In genomic region chr14:94027566-94028449, GRCh38 we compare ENCODE assay signal across 10 cellular contexts. TPM values are rescaled to one million over a fixed set of nuclear protein-coding genes. Genes with fewer than 3 reads are reported as not detected.
DNase-seq lines count a peak whose midpoint lies in the region; ATAC-seq, FAIRE-seq and TF ChIP-seq lines count a peak whose summit lies in the region.
"Had no signal": no experiment of that assay in that cellular context is flagged by ENCODE, and none has a peak within 500 bp of the region (broad histone marks: within the 10 kb centered on the region; RNA-seq: fewer than 3 reads in every experiment).

No MANE protein-coding gene starts in this region.

- peaks cover 41% of the 10 kb centered on the region for H3K4me1 Mint-ChIP-seq in CD14-positive monocyte
- peaks cover 25% of the 10 kb centered on the region for H3K4me1 Mint-ChIP-seq in activated CD8-positive, alpha-beta T cell treated with anti-CD3 and anti-CD28 coated beads for 36 hours (ENCODE audit: low read depth)

- peak overlapping the region in 4 of 7 donors; percentile 34 to 70 (median 48) for H3K27ac Mint-ChIP-seq in CD14-positive monocyte
- H3K27ac Mint-ChIP-seq in activated CD8-positive, alpha-beta T cell treated with anti-CD3 and anti-CD28 coated beads for 36 hours, result peak overlapping the region; percentile 72

- TF ChIP-seq EP300 in HepG2 (IDR thresholded peaks at IDR 0.05; ENCODE audit: low read depth in 2 of 2, low read length in 2 of 2) (no peak), HepG2 (CRISPR knock-in tag; IDR thresholded peaks at IDR 0.05; ENCODE audit: borderline replicate concordance) (no peak)

- peak overlapping the region; percentile 73 for H3K4me2 ChIP-seq in HepG2 (ENCODE audit: low read depth, low read length)

- peaks cover 2 to 12% (median 3%) of the 10 kb centered on the region in 3 donors for H3K27me3 Mint-ChIP-seq in CD14-positive monocyte (ENCODE audit: low read depth in 3 of 3)
- no peaks in the 10 kb centered on the region for H3K27me3 Mint-ChIP-seq in activated CD8-positive, alpha-beta T cell treated with anti-CD3 and anti-CD28 coated beads for 36 hours

- H3K9me3 ChIP-seq in HepG2 (ENCODE audit: low read length), result no peaks in the 10 kb centered on the region
- no peaks in the 10 kb centered on the region for H3K9me3 ChIP-seq in A673 (ENCODE audit: low read depth, low read length, poor library complexity, severe bottlenecking)

- BruUV-seq in HepG2 (replicated peaks; lab: Mats Ljungman, UMichigan), result no TSS peak
- BruUV-seq in A673 (replicated peaks; lab: Mats Ljungman, UMichigan), result no TSS peak

- H3K27me3 ChIP-seq in HepG2 (ENCODE audit: control insufficient read depth in 1 of 2, insufficient read depth in 2 of 2, low read length in 2 of 2), result no peaks in the 10 kb centered on the region
- H3K27me3 ChIP-seq in A673 (replicated peaks; ENCODE audit: insufficient read depth, low read depth, low read length, poor library complexity), result no peaks in the 10 kb centered on the region

- H3K4me3 ChIP-seq in HepG2 (replicated peaks in 1 of 3; ENCODE audit: insufficient read depth in 1 of 3, low read depth in 2 of 3, low read length in 3 of 3) (peak overlapping the region in 1 of 3 experiments; percentile 71; a peak in 1 of 6 replicates), A673 (ENCODE audit: low read depth, low read length, poor library complexity, severe bottlenecking) (no peak overlapping the region)

- peaks cover 50% of the 10 kb centered on the region for H3K4me1 ChIP-seq in HepG2 (ENCODE audit: insufficient read depth, low read length)
- no peaks in the 10 kb centered on the region for H3K4me1 ChIP-seq in A673 (ENCODE audit: insufficient read depth, low read length, poor library complexity, severe bottlenecking)

- H3K79me2 ChIP-seq in HepG2 (ENCODE audit: insufficient read depth, low read length), result peaks cover 2% of the 10 kb centered on the region

- TF ChIP-seq RAD21 in HepG2 (CRISPR knock-in tag; IDR thresholded peaks at IDR 0.05), result no peak

- in situ Hi-C loops in HepG2 (cut with HindIII; ENCODE audit: extremely low pct_ligation_motif_present, low pct_unique_long_range_greater_than_20kb), result no loop called here

- H3K27ac ChIP-seq in HepG2 (ENCODE audit: extremely low read length, insufficient read depth, low read length), result peak overlapping the region; percentile 19
- no peak overlapping the region for H3K27ac ChIP-seq in A673 (ENCODE audit: low read depth, low read length, poor library complexity, severe bottlenecking)

- POLR2A ChIA-PET in activated CD8-positive, alpha-beta T cell treated with anti-CD3 and anti-CD28 coated beads for 36 hours (lab: Charles Lee), result interaction anchor here (0.7 to 1.6 kb wide), 4 partner anchors 12 to 88 kb away, joined by 3 to 4 read pairs (median 3); no protein-coding TSS in a partner anchor
- POLR2A ChIA-PET in HepG2 (lab: Yijun Ruan, JAX), result interaction anchor here (0.8 to 1.8 kb wide), 8 partner anchors 8 to 289 kb away, joined by 3 to 9 read pairs (median 4); partner anchors contain the start of genes DDX24, IFI27L1 and SERPINA10
- POLR2A ChIA-PET in A673 (lab: Charles Lee; ENCODE audit: low non-redundant PET), result no interaction called here

- H2AFZ ChIP-seq in HepG2 (ENCODE audit: low read length), result no peak overlapping the region

- intact Hi-C loops in CD14-positive monocyte (cut with micrococcal nuclease), result loop anchor here in 1 of 2 donors (5.0 kb wide), 2 partner anchors 54 to 104 kb away; partner anchors contain the start of genes DDX24 and IFI27L1
- intact Hi-C loops in activated CD8-positive, alpha-beta T cell treated with anti-CD3 and anti-CD28 coated beads for 36 hours (cut with micrococcal nuclease), result no loop called here
- intact Hi-C loops in HepG2 (cut with micrococcal nuclease; ENCODE audit: unreplicated experiment), result no loop called here
- intact Hi-C loops in A673 (cut with micrococcal nuclease; ENCODE audit: unreplicated experiment), result no loop called here
- intact Hi-C loops in head of caudate nucleus (cut with DNase I), result no loop called here

- H3K36me3 ChIP-seq in HepG2 (replicated peaks in 1 of 2; ENCODE audit: control insufficient read depth in 1 of 2, insufficient read depth in 2 of 2, low read length in 2 of 2), result no peaks in the 10 kb centered on the region
- H3K36me3 ChIP-seq in A673 (ENCODE audit: insufficient read depth, low read length, poor library complexity, severe bottlenecking), result no peaks in the 10 kb centered on the region

- peak overlapping the region; percentile 23; the same call in 1 of the 2 replicates for H3K9ac ChIP-seq in HepG2 (ENCODE audit: insufficient read depth, low read depth, low read length)

- no peaks in the 10 kb centered on the region for H4K20me1 ChIP-seq in HepG2 (ENCODE audit: insufficient read depth, low read length)

- no peaks in the 10 kb centered on the region for H3K36me3 Mint-ChIP-seq in CD14-positive monocyte
- H3K36me3 Mint-ChIP-seq in activated CD8-positive, alpha-beta T cell treated with anti-CD3 and anti-CD28 coated beads for 36 hours (ENCODE audit: low read depth), result no peaks in the 10 kb centered on the region

- no peak for DNase-seq in CD14-positive monocyte (ENCODE audit: low spot score)
- no peak for DNase-seq in GM12892 (ENCODE audit: insufficient read length)
- no peak for DNase-seq in activated CD8-positive, alpha-beta T cell treated with anti-CD3 and anti-CD28 coated beads for 36 hours
- no peak for DNase-seq in HepG2 (ENCODE audit: low spot score)
- no peak for DNase-seq in stimulated activated CD4-positive, alpha-beta T cell treated with anti-CD3 and anti-CD28 coated beads, Interleukin-1b, Interleukin-23, amount 100 ng/mL, for 48 hours
- DNase-seq in A673 (ENCODE audit: low spot score), result no peak
- DNase-seq in head of caudate nucleus, result no peak
- DNase-seq: activated CD4-positive, CD25-positive, alpha-beta regulatory T cell; midbrain had no signal

- CTCF ChIA-PET in activated CD8-positive, alpha-beta T cell treated with anti-CD3 and anti-CD28 coated beads for 36 hours (lab: Charles Lee), result interaction anchor here (0.9 to 3.4 kb wide), 11 partner anchors 9 to 152 kb away, joined by 3 to 26 read pairs (median 8); partner anchors contain the start of gene IFI27L2
- CTCF ChIA-PET in HepG2 (lab: Yijun Ruan, JAX; ENCODE audit: low intra/inter-chr PET ratio, low total read pairs) (interaction anchor here (0.8 to 1.0 kb wide), 2 partner anchors 10 to 109 kb away, joined by 3 read pairs; no protein-coding TSS in a partner anchor), A673 (lab: Charles Lee) (interaction anchor here (1.4 kb wide), 1 partner anchor 10 kb away, joined by 3 read pairs; no protein-coding TSS in a partner anchor)

- peak overlapping the region; percentile 64 to 68 for H3K4me3 Mint-ChIP-seq in CD14-positive monocyte
- peak overlapping the region; percentile 3 for H3K4me3 Mint-ChIP-seq in activated CD8-positive, alpha-beta T cell treated with anti-CD3 and anti-CD28 coated beads for 36 hours

- no peak for TF ChIP-seq POLR2A in GM12892 (IDR thresholded peaks at IDR 0.05; ENCODE audit: low read depth, low read length)
- no peak for TF ChIP-seq POLR2A in HepG2 (IDR thresholded peaks at IDR 0.05; ENCODE audit: insufficient read depth in 1 of 2, low read depth in 2 of 2, low read length in 2 of 2)

- no peak for ATAC-seq in activated CD8-positive, alpha-beta T cell treated with anti-CD3 and anti-CD28 coated beads for 36 hours
- no peak for ATAC-seq in HepG2
- ATAC-seq in HG03280 (IDR thresholded peaks at IDR 0.05; ENCODE audit: unreplicated experiment), result no peak

- 65% methylated on average over 5 of the region's 14 CpGs for WGBS in HepG2 (ENCODE audit: low lambda C conversion rate)

- FAIRE-seq in GM12892 (lab: Jason Lieb, UNC), result peak; percentile 48
- FAIRE-seq in HepG2 (lab: Jason Lieb, UNC), result no peak

- TF ChIP-seq CTCF in CD14-positive monocyte (IDR thresholded peaks at IDR 0.05) (no peak), HepG2 (CRISPR knock-in tag; IDR thresholded peaks at IDR 0.05) (no peak), A673 (conservative IDR thresholded peaks at IDR 0.05; ENCODE audit: low read depth, low read length) (no peak)
- TF ChIP-seq CTCF in activated CD8-positive, alpha-beta T cell treated with anti-CD3 and anti-CD28 coated beads for 36 hours (IDR thresholded peaks at IDR 0.05), result peak; percentile 10

- H3K9me3 Mint-ChIP-seq in CD14-positive monocyte, result no peaks in the 10 kb centered on the region
- no peaks in the 10 kb centered on the region for H3K9me3 Mint-ChIP-seq in activated CD8-positive, alpha-beta T cell treated with anti-CD3 and anti-CD28 coated beads for 36 hours

RNA-seq across cellular contexts. Expression of gene OTUB2, which starts 1.7 kb away (rescaled TPM):
- polyA plus RNA-seq in CD14-positive monocyte, result under 1 TPM; 0.28 to 0.95 TPM
- 0.57 TPM for polyA plus RNA-seq in GM12892 (2012; ENCODE audit: missing spikeins)
- total RNA-seq in activated CD8-positive, alpha-beta T cell treated with anti-CD3 and anti-CD28 coated beads for 36 hours, result under 1 TPM; 0.25 to 0.29 TPM
- total RNA-seq in HepG2 (2016; rRNA removed; fragmentation: Illumina TruSeq; extraction: Trizol), result 2.2 and 2.4 TPM in 2 replicates
- total RNA-seq in HepG2 (2016; cell fraction: cytosol; rRNA removed; fragmentation: Illumina TruSeq; extraction: Trizol; ENCODE audit: low read depth), result 0.30 and 0.44 TPM in 2 replicates
- total RNA-seq in HepG2 (2016; cell fraction: insoluble cytoplasmic fraction; rRNA removed; fragmentation: Illumina TruSeq; extraction: Trizol), result 1.8 and 1.9 TPM in 2 replicates
- total RNA-seq in HepG2 (2016; cell fraction: membrane; rRNA removed; fragmentation: Illumina TruSeq; extraction: Trizol), result 1.2 and 1.4 TPM in 2 replicates
- total RNA-seq in HepG2 (2016; cell fraction: nucleus; rRNA removed; fragmentation: Illumina TruSeq; extraction: Trizol), result 2.6 and 3.1 TPM in 2 replicates
- 2.4 and 3.0 TPM in 2 replicates for polyA plus RNA-seq in HepG2 (2011; rRNA removed)
- polyA plus RNA-seq in HepG2 (2011; cell fraction: cytosol; rRNA removed), result 2.3 and 2.6 TPM in 2 replicates
- polyA plus RNA-seq in HepG2 (2011; cell fraction: nucleus; rRNA removed), result 3.9 and 4.1 TPM in 2 replicates
- 1.4 and 1.9 TPM in 2 replicates for polyA plus RNA-seq in HepG2 (2012)
- polyA plus RNA-seq in HepG2 (2016; cell fraction: cytosol; fragmentation: Illumina TruSeq; extraction: Trizol; ENCODE audit: low read depth), result 0.21 and 0.70 TPM in 2 replicates
- polyA plus RNA-seq in HepG2 (2016; cell fraction: insoluble cytoplasmic fraction; fragmentation: Illumina TruSeq; extraction: Trizol; ENCODE audit: low read depth), result 2.0 and 2.3 TPM in 2 replicates
- polyA plus RNA-seq in HepG2 (2016; cell fraction: membrane; fragmentation: Illumina TruSeq; extraction: Trizol; ENCODE audit: low read depth), result 0.58 and 1.0 TPM in 2 replicates
- 2.1 and 2.3 TPM in 2 replicates for polyA plus RNA-seq in HepG2 (2016; cell fraction: nucleus; fragmentation: Illumina TruSeq; extraction: Trizol; ENCODE audit: insufficient read depth, low read depth)
- polyA minus RNA-seq in HepG2 (2011; rRNA and poly(A)+ RNA removed; ENCODE audit: low replicate concordance), result 0.49 and 8.2 TPM in 2 replicates
- 3.3 and 4.7 TPM in 2 replicates for polyA minus RNA-seq in HepG2 (2011; cell fraction: cytosol; rRNA and poly(A)+ RNA removed)
- polyA minus RNA-seq in HepG2 (2011; cell fraction: nucleus; rRNA and poly(A)+ RNA removed), result 10.0 and 11.3 TPM in 2 replicates
- 1.1 and 2.3 TPM in 2 replicates for total RNA-seq in A673 (2021)

RNA-seq across cellular contexts. Expression of gene CCDC197, which starts 30.7 kb away (rescaled TPM):
- polyA plus RNA-seq in CD14-positive monocyte (not detected), HepG2 (2011; rRNA removed) (0.13 TPM in 1 of 2 replicates, not detected in the other)
- not detected for polyA plus RNA-seq in GM12892 (2012; ENCODE audit: missing spikeins)
- not detected for total RNA-seq in activated CD8-positive, alpha-beta T cell treated with anti-CD3 and anti-CD28 coated beads for 36 hours
- total RNA-seq in HepG2 (2016; rRNA removed; fragmentation: Illumina TruSeq; extraction: Trizol) (0.11 TPM in 1 of 2 replicates, not detected in the other), A673 (2021) (not detected in 2 replicates)
- not detected in 2 replicates for total RNA-seq in HepG2 (2016; cell fraction: cytosol; rRNA removed; fragmentation: Illumina TruSeq; extraction: Trizol; ENCODE audit: low read depth)
- total RNA-seq in HepG2 (2016; cell fraction: insoluble cytoplasmic fraction; rRNA removed; fragmentation: Illumina TruSeq; extraction: Trizol), result not detected in 2 replicates
- not detected in 2 replicates for total RNA-seq in HepG2 (2016; cell fraction: membrane; rRNA removed; fragmentation: Illumina TruSeq; extraction: Trizol)
- total RNA-seq in HepG2 (2016; cell fraction: nucleus; rRNA removed; fragmentation: Illumina TruSeq; extraction: Trizol), result not detected in 2 replicates
- polyA plus RNA-seq in HepG2 (2011; cell fraction: cytosol; rRNA removed), result not detected in 2 replicates
- 0.17 TPM in 1 of 2 replicates, not detected in the other for polyA plus RNA-seq in HepG2 (2011; cell fraction: nucleus; rRNA removed)
- polyA plus RNA-seq in HepG2 (2012), result 0.11 TPM in 1 of 2 replicates, not detected in the other
- polyA plus RNA-seq in HepG2 (2016; cell fraction: cytosol; fragmentation: Illumina TruSeq; extraction: Trizol; ENCODE audit: low read depth), result not detected in 2 replicates
- polyA plus RNA-seq in HepG2 (2016; cell fraction: insoluble cytoplasmic fraction; fragmentation: Illumina TruSeq; extraction: Trizol; ENCODE audit: low read depth), result not detected in 2 replicates
- 0.16 TPM in 1 of 2 replicates, not detected in the other for polyA plus RNA-seq in HepG2 (2016; cell fraction: membrane; fragmentation: Illumina TruSeq; extraction: Trizol; ENCODE audit: low read depth)
- 0.33 TPM in 1 of 2 replicates, not detected in the other for polyA plus RNA-seq in HepG2 (2016; cell fraction: nucleus; fragmentation: Illumina TruSeq; extraction: Trizol; ENCODE audit: insufficient read depth, low read depth)
- polyA minus RNA-seq in HepG2 (2011; rRNA and poly(A)+ RNA removed; ENCODE audit: low replicate concordance), result 0.20 TPM in 1 of 2 replicates, not detected in the other
- not detected in 2 replicates for polyA minus RNA-seq in HepG2 (2011; cell fraction: cytosol; rRNA and poly(A)+ RNA removed)
- polyA minus RNA-seq in HepG2 (2011; cell fraction: nucleus; rRNA and poly(A)+ RNA removed), result not detected in 2 replicates

RNA-seq across cellular contexts. Expression of gene ASB2, which starts 51.4 kb away (rescaled TPM):
- polyA plus RNA-seq in CD14-positive monocyte (1 to 10 TPM in 1 of 2 donors, under 1 TPM in 1; 0.25 to 1.4 TPM), HepG2 (2011; rRNA removed) (4.1 and 4.5 TPM in 2 replicates)
- polyA plus RNA-seq in GM12892 (2012; ENCODE audit: missing spikeins), result 25.2 TPM
- total RNA-seq in activated CD8-positive, alpha-beta T cell treated with anti-CD3 and anti-CD28 coated beads for 36 hours, result 10 to 100 TPM; 11.7 to 12.7 TPM
- total RNA-seq in HepG2 (2016; rRNA removed; fragmentation: Illumina TruSeq; extraction: Trizol) (0.46 and 0.82 TPM in 2 replicates), A673 (2021) (not detected in 2 replicates)
- total RNA-seq in HepG2 (2016; cell fraction: cytosol; rRNA removed; fragmentation: Illumina TruSeq; extraction: Trizol; ENCODE audit: low read depth), result 0.26 and 0.40 TPM in 2 replicates
- total RNA-seq in HepG2 (2016; cell fraction: insoluble cytoplasmic fraction; rRNA removed; fragmentation: Illumina TruSeq; extraction: Trizol), result 0.62 and 0.93 TPM in 2 replicates
- 0.37 and 0.83 TPM in 2 replicates for total RNA-seq in HepG2 (2016; cell fraction: membrane; rRNA removed; fragmentation: Illumina TruSeq; extraction: Trizol)
- 1.1 and 1.3 TPM in 2 replicates for total RNA-seq in HepG2 (2016; cell fraction: nucleus; rRNA removed; fragmentation: Illumina TruSeq; extraction: Trizol)
- polyA plus RNA-seq in HepG2 (2011; cell fraction: cytosol; rRNA removed), result 4.5 and 6.1 TPM in 2 replicates
- polyA plus RNA-seq in HepG2 (2011; cell fraction: nucleus; rRNA removed), result 9.6 and 13.9 TPM in 2 replicates
- 0.48 and 0.80 TPM in 2 replicates for polyA plus RNA-seq in HepG2 (2012)
- 0.21 and 0.37 TPM in 2 replicates for polyA plus RNA-seq in HepG2 (2016; cell fraction: cytosol; fragmentation: Illumina TruSeq; extraction: Trizol; ENCODE audit: low read depth)
- polyA plus RNA-seq in HepG2 (2016; cell fraction: insoluble cytoplasmic fraction; fragmentation: Illumina TruSeq; extraction: Trizol; ENCODE audit: low read depth), result 0.58 and 0.71 TPM in 2 replicates
- polyA plus RNA-seq in HepG2 (2016; cell fraction: membrane; fragmentation: Illumina TruSeq; extraction: Trizol; ENCODE audit: low read depth), result 0.35 and 0.43 TPM in 2 replicates
- polyA plus RNA-seq in HepG2 (2016; cell fraction: nucleus; fragmentation: Illumina TruSeq; extraction: Trizol; ENCODE audit: insufficient read depth, low read depth), result 1.0 and 1.6 TPM in 2 replicates
- polyA minus RNA-seq in HepG2 (2011; rRNA and poly(A)+ RNA removed; ENCODE audit: low replicate concordance), result 14.4 TPM in 1 of 2 replicates, not detected in the other
- polyA minus RNA-seq in HepG2 (2011; cell fraction: cytosol; rRNA and poly(A)+ RNA removed), result 3.1 and 3.4 TPM in 2 replicates
- polyA minus RNA-seq in HepG2 (2011; cell fraction: nucleus; rRNA and poly(A)+ RNA removed), result 3.7 and 6.6 TPM in 2 replicates

RNA-seq across cellular contexts. Expression of gene DDX24, which starts 53.2 kb away (rescaled TPM):
- polyA plus RNA-seq in CD14-positive monocyte (10 to 100 TPM; 51.2 to 53.8 TPM), HepG2 (2011; rRNA removed) (62.3 and 67.3 TPM in 2 replicates)
- 147 TPM for polyA plus RNA-seq in GM12892 (2012; ENCODE audit: missing spikeins)
- total RNA-seq in activated CD8-positive, alpha-beta T cell treated with anti-CD3 and anti-CD28 coated beads for 36 hours, result 100 to 1,000 TPM; 272 to 275 TPM
- total RNA-seq in HepG2 (2016; rRNA removed; fragmentation: Illumina TruSeq; extraction: Trizol) (149 and 215 TPM in 2 replicates), A673 (2021) (195 and 203 TPM in 2 replicates)
- total RNA-seq in HepG2 (2016; cell fraction: cytosol; rRNA removed; fragmentation: Illumina TruSeq; extraction: Trizol; ENCODE audit: low read depth), result 8.8 and 12.3 TPM in 2 replicates
- 152 and 207 TPM in 2 replicates for total RNA-seq in HepG2 (2016; cell fraction: insoluble cytoplasmic fraction; rRNA removed; fragmentation: Illumina TruSeq; extraction: Trizol)
- total RNA-seq in HepG2 (2016; cell fraction: membrane; rRNA removed; fragmentation: Illumina TruSeq; extraction: Trizol), result 25.6 and 27.8 TPM in 2 replicates
- 84.5 and 106 TPM in 2 replicates for total RNA-seq in HepG2 (2016; cell fraction: nucleus; rRNA removed; fragmentation: Illumina TruSeq; extraction: Trizol)
- polyA plus RNA-seq in HepG2 (2011; cell fraction: cytosol; rRNA removed), result 38.2 and 50.1 TPM in 2 replicates
- 56.2 and 66.5 TPM in 2 replicates for polyA plus RNA-seq in HepG2 (2011; cell fraction: nucleus; rRNA removed)
- 86.8 and 88.0 TPM in 2 replicates for polyA plus RNA-seq in HepG2 (2012)
- 5.2 and 6.0 TPM in 2 replicates for polyA plus RNA-seq in HepG2 (2016; cell fraction: cytosol; fragmentation: Illumina TruSeq; extraction: Trizol; ENCODE audit: low read depth)
- 160 and 163 TPM in 2 replicates for polyA plus RNA-seq in HepG2 (2016; cell fraction: insoluble cytoplasmic fraction; fragmentation: Illumina TruSeq; extraction: Trizol; ENCODE audit: low read depth)
- polyA plus RNA-seq in HepG2 (2016; cell fraction: membrane; fragmentation: Illumina TruSeq; extraction: Trizol; ENCODE audit: low read depth), result 12.6 and 13.0 TPM in 2 replicates
- 104 and 108 TPM in 2 replicates for polyA plus RNA-seq in HepG2 (2016; cell fraction: nucleus; fragmentation: Illumina TruSeq; extraction: Trizol; ENCODE audit: insufficient read depth, low read depth)
- 50.1 and 167 TPM in 2 replicates for polyA minus RNA-seq in HepG2 (2011; rRNA and poly(A)+ RNA removed; ENCODE audit: low replicate concordance)
- 37.3 and 43.9 TPM in 2 replicates for polyA minus RNA-seq in HepG2 (2011; cell fraction: cytosol; rRNA and poly(A)+ RNA removed)
- polyA minus RNA-seq in HepG2 (2011; cell fraction: nucleus; rRNA and poly(A)+ RNA removed), result 50.2 and 79.2 TPM in 2 replicates

RNA-seq across cellular contexts. Expression of gene IFI27L1, which starts 53.3 kb away (rescaled TPM):
- 1 to 10 TPM; 2.1 to 2.2 TPM for polyA plus RNA-seq in CD14-positive monocyte
- 25.2 TPM for polyA plus RNA-seq in GM12892 (2012; ENCODE audit: missing spikeins)
- total RNA-seq in activated CD8-positive, alpha-beta T cell treated with anti-CD3 and anti-CD28 coated beads for 36 hours, result 10 to 100 TPM; 21.9 to 23.3 TPM
- 19.0 and 19.3 TPM in 2 replicates for total RNA-seq in HepG2 (2016; rRNA removed; fragmentation: Illumina TruSeq; extraction: Trizol)
- total RNA-seq in HepG2 (2016; cell fraction: cytosol; rRNA removed; fragmentation: Illumina TruSeq; extraction: Trizol; ENCODE audit: low read depth), result 6.4 and 9.9 TPM in 2 replicates
- 18.3 and 20.8 TPM in 2 replicates for total RNA-seq in HepG2 (2016; cell fraction: insoluble cytoplasmic fraction; rRNA removed; fragmentation: Illumina TruSeq; extraction: Trizol)
- total RNA-seq in HepG2 (2016; cell fraction: membrane; rRNA removed; fragmentation: Illumina TruSeq; extraction: Trizol), result 10.0 and 10.1 TPM in 2 replicates
- total RNA-seq in HepG2 (2016; cell fraction: nucleus; rRNA removed; fragmentation: Illumina TruSeq; extraction: Trizol), result 14.3 and 16.2 TPM in 2 replicates
- polyA plus RNA-seq in HepG2 (2011; rRNA removed), result 9.6 and 11.9 TPM in 2 replicates
- polyA plus RNA-seq in HepG2 (2011; cell fraction: cytosol; rRNA removed), result 14.3 and 18.1 TPM in 2 replicates
- 13.5 TPM in 2 replicates for polyA plus RNA-seq in HepG2 (2011; cell fraction: nucleus; rRNA removed)
- 8.0 and 11.2 TPM in 2 replicates for polyA plus RNA-seq in HepG2 (2012)
- polyA plus RNA-seq in HepG2 (2016; cell fraction: cytosol; fragmentation: Illumina TruSeq; extraction: Trizol; ENCODE audit: low read depth), result 5.6 and 7.8 TPM in 2 replicates
- 12.7 and 14.3 TPM in 2 replicates for polyA plus RNA-seq in HepG2 (2016; cell fraction: insoluble cytoplasmic fraction; fragmentation: Illumina TruSeq; extraction: Trizol; ENCODE audit: low read depth)
- 5.7 and 8.7 TPM in 2 replicates for polyA plus RNA-seq in HepG2 (2016; cell fraction: membrane; fragmentation: Illumina TruSeq; extraction: Trizol; ENCODE audit: low read depth)
- polyA plus RNA-seq in HepG2 (2016; cell fraction: nucleus; fragmentation: Illumina TruSeq; extraction: Trizol; ENCODE audit: insufficient read depth, low read depth), result 26.6 and 29.4 TPM in 2 replicates
- 5.1 and 14.3 TPM in 2 replicates for polyA minus RNA-seq in HepG2 (2011; rRNA and poly(A)+ RNA removed; ENCODE audit: low replicate concordance)
- polyA minus RNA-seq in HepG2 (2011; cell fraction: cytosol; rRNA and poly(A)+ RNA removed), result 2.7 and 3.1 TPM in 2 replicates
- polyA minus RNA-seq in HepG2 (2011; cell fraction: nucleus; rRNA and poly(A)+ RNA removed), result 5.5 and 8.3 TPM in 2 replicates
- 14.7 and 17.5 TPM in 2 replicates for total RNA-seq in A673 (2021)
